In genomic region chr4:117560329-117560728, GRCh38 we compare ENCODE assay signal across 9 cellular contexts.
DNase-seq lines count a peak whose midpoint lies in the region; TF ChIP-seq lines count a peak whose summit lies in the region.
"Had no signal": no experiment of that assay in that cellular context is flagged by ENCODE, and none has a peak within 500 bp of the region (broad histone marks: within the 10 kb centered on the region; RNA-seq: fewer than 3 reads in every experiment).

No MANE protein-coding gene starts in this region.

- H3K27me3 Mint-ChIP-seq in Calu3 (ENCODE audit: unreplicated experiment) = no peaks in the 10 kb centered on the region

- no TSS peak for BruUV-seq in Calu3 (replicated peaks; lab: Mats Ljungman, UMichigan)

- no peaks in the 10 kb centered on the region for H3K9me3 Mint-ChIP-seq in Calu3 (ENCODE audit: low read depth, unreplicated experiment)

- H3K27me3 ChIP-seq in dorsolateral prefrontal cortex = no peaks in the 10 kb centered on the region

- no peak overlapping the region for H3K27ac Mint-ChIP-seq in Calu3 (ENCODE audit: unreplicated experiment)

- no peak overlapping the region for H3K4me3 Mint-ChIP-seq in Calu3 (ENCODE audit: low read depth, unreplicated experiment)

- H3K4me1 Mint-ChIP-seq in Calu3 (ENCODE audit: low read depth, unreplicated experiment) = no peaks in the 10 kb centered on the region

- intact Hi-C loops in dorsolateral prefrontal cortex (cut with DNase I) (loop anchor here (2.0 to 10.0 kb wide), 2 partner anchors 426 kb away; no protein-coding TSS in a partner anchor), Calu3 (cut with micrococcal nuclease; ENCODE audit: unreplicated experiment) (loop anchor here (1.0 to 10.0 kb wide), 4 partner anchors 426 to 1506 kb away; partner anchors contain the start of gene NDST3)

- no peak overlapping the region for H3K27ac ChIP-seq in dorsolateral prefrontal cortex

- CTCF ChIA-PET in Calu3 (lab: Charles Lee) = no interaction called here

- peak in 46 of 56 donors; percentile 7 to 69 (median 46) for TF ChIP-seq CTCF in dorsolateral prefrontal cortex (IDR thresholded peaks at IDR 0.05 in 54 of 56, conservative IDR thresholded peaks at IDR 0.05 in 2 of 56; ENCODE audit: low read depth in 1 of 56, partially characterized antibody in 56 of 56)
- no peak for TF ChIP-seq CTCF in retinal pigment epithelial cell (conservative IDR thresholded peaks at IDR 0.05; ENCODE audit: low read depth, low read length)
- no peak for TF ChIP-seq CTCF in Calu3 (IDR thresholded peaks at IDR 0.05; ENCODE audit: unreplicated experiment)

- H3K36me3 Mint-ChIP-seq in Calu3 (ENCODE audit: insufficient read depth, unreplicated experiment) = no peaks in the 10 kb centered on the region

- DNase-seq in H4 (ENCODE audit: low spot score) (peak; percentile 34), NCI-H69 (lab: John Stamatoyannopoulos, UW) (peak; percentile 38), dorsolateral prefrontal cortex (no peak), retinal pigment epithelial cell (ENCODE audit: low read depth) (peak; percentile 36), MV-4-11 (lab: John Stamatoyannopoulos, UW) (no peak), Calu3 (no peak), HuH-7.5 (ENCODE audit: low spot score) (no peak)
- DNase-seq: aorta, head of caudate nucleus had no signal

- H3K4me3 ChIP-seq in dorsolateral prefrontal cortex (no peak overlapping the region), retinal pigment epithelial cell (ENCODE audit: low read length) (no peak overlapping the region)

Comparison
In these comparisons a context has a peak if more than half of its experiments do, and no peak if none do; other contexts are left out.
1. DNase-seq: peak in H4 (single experiment), NCI-H69 (single experiment) and retinal pigment epithelial cell (single experiment); none in dorsolateral prefrontal cortex (0 of 10), MV-4-11 (single experiment), Calu3 (single experiment) and HuH-7.5 (single experiment).
2. CTCF ChIP-seq: peak in dorsolateral prefrontal cortex (46 of 56); none in retinal pigment epithelial cell (single experiment) and Calu3 (single experiment).